Comparison of ENCODE assay signal across 11 cellular contexts in genomic region chr11:67032830-67033555, GRCh38. TPM values are rescaled to one million over a fixed set of nuclear protein-coding genes. Genes with fewer than 3 reads are reported as not detected.
DNase-seq lines count a peak whose midpoint lies in the region; ATAC-seq and TF ChIP-seq lines count a peak whose summit lies in the region.
"Had no signal": no experiment of that assay in that cellular context is flagged by ENCODE, and none has a peak within 500 bp of the region (broad histone marks: within the 10 kb centered on the region; RNA-seq: fewer than 3 reads in every experiment).

No MANE protein-coding gene starts in this region.

- H3K79me2 ChIP-seq in MM.1S (ENCODE audit: low read length): no peaks in the 10 kb centered on the region

- H3K36me3 ChIP-seq in ovary: no peaks in the 10 kb centered on the region
- no peaks in the 10 kb centered on the region for H3K36me3 ChIP-seq in MM.1S (replicated peaks; ENCODE audit: insufficient read depth, low read length)

- intact Hi-C loops in ovary (cut with DNase I): no loop called here

- H3K4me2 ChIP-seq in MM.1S (ENCODE audit: low read depth, low read length): no peak overlapping the region

- H3K9me3 ChIP-seq in ovary (no peaks in the 10 kb centered on the region), MM.1S (replicated peaks; ENCODE audit: insufficient read depth, low read length) (no peaks in the 10 kb centered on the region)

- WGBS in ovary, 3 donors: 59 to 62% (median 59%) methylated on average over 12 of the region's 12 CpGs

- no peak overlapping the region for H3K27ac ChIP-seq in ovary
- no peak overlapping the region for H3K27ac ChIP-seq in MM.1S (ENCODE audit: low read length)

- TF ChIP-seq CTCF in ovary (IDR thresholded peaks at IDR 0.05): no peak
- no peak for TF ChIP-seq CTCF in MM.1S (IDR thresholded peaks at IDR 0.05; ENCODE audit: low read length)

- no peaks in the 10 kb centered on the region for H3F3A ChIP-seq in MM.1S (ENCODE audit: insufficient read depth, low read length)

- no peak for TF ChIP-seq POLR2A in ovary (IDR thresholded peaks at IDR 0.05)

- H3K4me3 ChIP-seq in ovary (no peak overlapping the region), MM.1S (ENCODE audit: low read length) (no peak overlapping the region)

- TF ChIP-seq EP300 in ovary (IDR thresholded peaks at IDR 0.05): no peak

- H3K4me1 ChIP-seq in ovary (ENCODE audit: insufficient read depth) (peaks cover 4% of the 10 kb centered on the region), MM.1S (ENCODE audit: low read length) (no peaks in the 10 kb centered on the region)

- DNase-seq in C1 segment of cervical spinal cord (lab: John Stamatoyannopoulos, UW): peak in 8 of 14 donors; percentile 3 to 68 (median 16)
- DNase-seq in RPMI8226: peak; percentile 23
- peak in 3 of 5 donors; percentile 20 to 54 (median 47) for DNase-seq in ovary
- no peak for DNase-seq in stimulated activated naive CD4-positive, alpha-beta T cell treated with Interleukin-2 at 50 U/mL for 16 hours (lab: John Stamatoyannopoulos, UW)
- DNase-seq in MM.1S: no peak
- no peak for DNase-seq in NCI-H345 (lab: John Stamatoyannopoulos, UW)
- DNase-seq in stimulated activated naive CD8-positive, alpha-beta T cell treated with anti-CD3 and anti-CD28 coated beads, Interleukin-15, Interleukin-2, amounts not matched to agents 100 U/mL and 50 U/mL, for 24 hours: no peak
- DNase-seq: DMS79 treated with DMSO at 0.1 percent for 48 hours, NCI-H1105 treated with DMSO at 0.1 percent for 48 hours, T-cell had no signal

- ATAC-seq in esophagus mucosa: peak; percentile 63
- ATAC-seq in stimulated activated naive CD8-positive, alpha-beta T cell treated with anti-CD3 and anti-CD28 coated beads, Interleukin-15, Interleukin-2, amounts not matched to agents 100 U/mL and 50 U/mL, for 24 hours: no peak
- ATAC-seq: T-cell had no signal

- H3K9me2 ChIP-seq in MM.1S (replicated peaks; ENCODE audit: insufficient read depth, low read length): no peaks in the 10 kb centered on the region

- H4K20me1 ChIP-seq in MM.1S (ENCODE audit: insufficient read depth, low read length): no peaks in the 10 kb centered on the region

- H3K9ac ChIP-seq in MM.1S (ENCODE audit: low read length): no peak overlapping the region

- H3K27me3 ChIP-seq in ovary (no peaks in the 10 kb centered on the region), MM.1S (replicated peaks; ENCODE audit: insufficient read depth, low read length) (peaks cover 47% of the 10 kb centered on the region)

- no peak overlapping the region for H2AFZ ChIP-seq in MM.1S (ENCODE audit: low read length)

RNA-seq across cellular contexts. Expression of gene SYT12, which starts 10.1 kb away (rescaled TPM):
- total RNA-seq in esophagus mucosa (0.92 TPM), ovary (1 to 10 TPM in 3 of 7 donors, under 1 TPM in 2, not detected in 2; 0.12 to 6.0 (median 1.2) TPM)
- polyA plus RNA-seq in ovary: under 1 TPM; 0.05 to 0.10 TPM

RNA-seq across cellular contexts. Expression of gene RHOD, which starts 23.7 kb away (rescaled TPM):
- total RNA-seq in esophagus mucosa (161 TPM), ovary (10 to 100 TPM in 5 of 7 donors, 1 to 10 TPM in 2; 8.7 to 24.9 (median 12.8) TPM)
- 10 to 100 TPM in 1 of 2 donors, 1 to 10 TPM in 1; 5.5 to 16.1 TPM for polyA plus RNA-seq in ovary

RNA-seq across cellular contexts. Expression of gene C11orf86, which starts 57.9 kb away (rescaled TPM):
- not detected for total RNA-seq in esophagus mucosa
- total RNA-seq in ovary: 1 to 10 TPM in 1 of 7 donors, not detected in 6; 2.6 TPM
- not detected for polyA plus RNA-seq in ovary
- total RNA-seq: T-cell had no signal

Comparison
In these comparisons a context has a peak if more than half of its experiments do, and no peak if none do; other contexts are left out.
1. DNase-seq: peak in C1 segment of cervical spinal cord (8 of 14), RPMI8226 (single experiment) and ovary (3 of 5); none in stimulated activated naive CD4-positive, alpha-beta T cell treated with Interleukin-2 at 50 U/mL for 16 hours (single experiment), MM.1S (single experiment), NCI-H345 (single experiment) and stimulated activated naive CD8-positive, alpha-beta T cell treated with anti-CD3 and anti-CD28 coated beads, Interleukin-15, Interleukin-2, amounts not matched to agents 100 U/mL and 50 U/mL, for 24 hours (single experiment).